Comparison of ENCODE assay signal across 5 cellular contexts in genomic region chr15:86802244-86802643, GRCh38.
"Had no signal": no experiment of that assay in that cellular context is flagged by ENCODE, and none has a peak within 500 bp of the region (broad histone marks: within the 10 kb centered on the region; RNA-seq: fewer than 3 reads in every experiment).

No MANE protein-coding gene starts in this region.

- H3K4me1 Mint-ChIP-seq: IgD-negative memory B cell had no signal

- H3K27me3 Mint-ChIP-seq: IgD-negative memory B cell had no signal

- H3K27ac ChIP-seq: HL-60 had no signal

- H3K4me3 ChIP-seq: K562 had no signal

- DNase-seq: IMR-90 had no signal

- H3K36me3 Mint-ChIP-seq: IgD-negative memory B cell had no signal

- H3K27ac Mint-ChIP-seq: IgD-negative memory B cell had no signal

- H3K4me3 Mint-ChIP-seq: IgD-negative memory B cell had no signal

- ATAC-seq: HepG2, K562 had no signal
